23 cellular contexts compared by ENCODE assay signal in the genomic region with DNA sequence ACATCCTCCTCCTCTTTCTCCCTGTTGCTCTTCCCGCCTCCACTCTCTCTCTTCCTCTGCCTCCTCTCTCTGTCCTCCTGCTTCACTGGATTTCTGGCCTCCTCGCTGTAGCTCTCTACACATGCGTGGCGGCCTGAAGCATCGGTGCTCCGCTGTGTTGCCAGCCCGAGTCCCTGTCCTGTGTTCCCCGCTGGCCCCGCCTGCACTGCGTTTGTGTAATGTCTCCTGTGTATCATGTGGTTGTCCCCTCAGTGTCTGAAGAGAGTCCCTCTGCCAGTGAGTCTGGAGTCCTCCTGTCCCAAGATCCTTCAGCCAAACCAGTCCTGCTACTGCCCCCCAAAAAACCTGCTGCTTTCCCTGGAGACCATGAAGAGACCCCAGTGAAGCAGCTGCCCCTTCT.
"Had no signal": no experiment of that assay in that cellular context is flagged by ENCODE, and none has a peak within 500 bp of the region (broad histone marks: within the 10 kb centered on the region; RNA-seq: fewer than 3 reads in every experiment).

No MANE protein-coding gene starts in this region.

- DNase-seq: cerebellar nuclear complex; cortex of kidney; effector memory CD8-positive, alpha-beta T cell; foreskin fibroblast; gastrocnemius medialis; head of caudate nucleus; natural killer cell; nucleus accumbens; ovary; retina; right lobe of liver; stimulated activated CD4-positive, alpha-beta T cell treated with anti-CD3 and anti-CD28 coated beads, Interleukin-12 subunit alpha, Interleukin-12 subunit beta, amount 100 ng/mL, for 4 hours; stimulated activated CD4-positive, alpha-beta T cell treated with anti-CD3 and anti-CD28 coated beads, Interleukin-1b, Interleukin-23, amount 100 ng/mL, for 48 hours; stimulated activated CD4-positive, alpha-beta T cell treated with anti-CD3 and anti-CD28 coated beads, Interleukin-4, amount 100 ng/mL, for 1 hour; stimulated activated CD8-positive, alpha-beta memory T cell treated with anti-CD3 and anti-CD28 coated beads, Interleukin-4, amount 100 ng/mL, for 48 hours; stimulated activated naive CD4-positive, alpha-beta T cell treated with Interleukin-2 at 50 U/mL for 16 hours had no signal

- H3K36me3 Mint-ChIP-seq: memory B cell, natural killer cell had no signal

- H3K27ac ChIP-seq: epithelial cell of prostate, gastrocnemius medialis, ovary, right lobe of liver, thoracic aorta, tibial nerve, upper lobe of left lung had no signal

- H3K4me1 Mint-ChIP-seq: memory B cell, natural killer cell had no signal

- H3K4me3 Mint-ChIP-seq: effector memory CD8-positive, alpha-beta T cell; memory B cell; natural killer cell had no signal

- H3K27me3 ChIP-seq: gastrocnemius medialis, ovary, right lobe of liver, tibial nerve, upper lobe of left lung had no signal

- H3K9me3 ChIP-seq: gastrocnemius medialis, ovary, right lobe of liver, thoracic aorta, tibial nerve, upper lobe of left lung had no signal

- H3K9me3 Mint-ChIP-seq: effector memory CD8-positive, alpha-beta T cell; memory B cell; natural killer cell had no signal

- ATAC-seq: effector memory CD8-positive, alpha-beta T cell; esophagus mucosa; gastrocnemius medialis; natural killer cell had no signal

- H3K4me1 ChIP-seq: gastrocnemius medialis, right lobe of liver, tibial nerve, upper lobe of left lung had no signal

- H3K36me3 ChIP-seq: gastrocnemius medialis, ovary, right lobe of liver, tibial nerve had no signal

- H3K27ac Mint-ChIP-seq: effector memory CD8-positive, alpha-beta T cell; memory B cell; natural killer cell had no signal

- H3K4me3 ChIP-seq: gastrocnemius medialis, lung, ovary, right lobe of liver, thoracic aorta, tibial nerve, upper lobe of left lung had no signal
